ENCODE assay signal across 9 cellular contexts in the genomic region with DNA sequence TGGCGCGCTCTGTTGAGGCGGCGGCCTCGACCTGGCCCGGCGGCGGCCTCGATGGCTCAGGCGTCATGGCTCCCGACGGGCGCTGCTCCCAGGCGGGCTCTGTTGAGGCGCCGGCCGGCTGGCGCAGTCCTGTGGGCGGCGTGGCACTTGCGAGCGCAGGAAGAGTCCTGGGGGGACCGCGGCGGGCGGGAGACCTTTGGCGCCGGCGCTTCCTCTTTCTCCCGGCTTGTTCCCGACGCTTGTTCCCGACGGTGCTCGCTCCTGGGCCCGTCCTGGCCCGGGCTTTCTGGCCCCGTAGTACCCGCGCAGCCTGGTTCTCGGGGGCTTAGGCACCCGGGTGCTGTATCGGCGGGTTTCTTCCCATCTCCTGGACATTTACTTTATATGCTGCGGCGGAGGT. TPM values are rescaled to one million over a fixed set of nuclear protein-coding genes. Genes with fewer than 3 reads are reported as not detected.
"Had no signal": no experiment of that assay in that cellular context is flagged by ENCODE, and none has a peak within 500 bp of the region (broad histone marks: within the 10 kb centered on the region; RNA-seq: fewer than 3 reads in every experiment).

No MANE protein-coding gene starts in this region.

RNA-seq across cellular contexts. Expression of a gene that starts 2.8 kb away (rescaled TPM):
- total RNA-seq: activated T-cell treated with anti-CD3 and anti-CD28 coated beads, Interleukin-2, amount 50 U/mL, for 72 hours; activated T-helper 17 cell treated with anti-CD3 and anti-CD28 coated beads, Interleukin-2, amount 50 U/mL, for 72 hours; ascending aorta; astrocyte; body of pancreas; breast epithelium; bronchial epithelial cell; cardiac muscle cell; cerebellum had no signal
